1 cellular context compared by ENCODE assay signal in the genomic region with DNA sequence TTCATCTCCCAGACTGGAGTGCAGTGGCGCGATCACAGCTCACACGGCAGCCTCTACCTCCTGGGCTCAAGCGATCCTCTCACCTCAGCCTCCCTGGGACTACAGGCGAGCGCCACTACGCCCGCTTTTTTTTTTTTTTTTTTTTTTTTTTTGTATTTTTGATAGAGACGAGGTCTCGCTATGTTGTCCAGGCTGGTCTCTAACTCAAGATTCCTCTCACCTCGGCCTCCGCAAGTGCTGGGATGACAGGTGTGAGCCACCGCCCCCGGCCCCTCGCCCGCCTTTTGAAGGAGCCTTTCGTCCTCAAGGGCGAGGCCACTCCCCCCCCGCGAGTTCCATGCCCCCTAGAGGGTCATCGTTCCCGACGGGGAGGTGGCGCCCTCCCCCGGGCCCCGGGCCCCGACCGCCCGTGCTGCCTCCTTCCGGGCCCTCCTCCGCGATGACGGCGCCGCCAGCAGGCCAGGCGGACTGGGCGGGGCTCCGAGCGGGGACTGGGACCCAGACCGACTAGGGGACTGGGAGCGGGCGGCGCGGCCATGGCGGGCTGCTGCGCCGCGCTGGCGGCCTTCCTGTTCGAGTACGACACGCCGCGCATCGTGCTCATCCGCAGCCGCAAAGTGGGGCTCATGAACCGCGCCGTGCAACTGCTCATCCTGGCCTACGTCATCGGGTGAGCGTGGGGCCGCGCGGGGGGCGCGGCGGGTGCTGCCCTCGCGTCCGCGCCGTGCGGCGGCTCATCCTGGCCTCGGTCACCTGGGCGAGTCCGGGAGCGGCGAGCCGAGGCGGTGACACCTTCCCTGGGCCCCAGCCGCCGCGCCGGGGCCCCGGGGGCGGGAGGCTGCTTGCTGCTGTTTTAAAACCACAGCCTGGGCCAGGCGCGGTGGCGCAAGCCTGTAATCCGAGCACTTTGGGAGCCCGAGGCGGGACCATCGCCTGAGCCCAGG.
TF ChIP-seq lines count a peak whose summit lies in the region.

A gene with protein sequence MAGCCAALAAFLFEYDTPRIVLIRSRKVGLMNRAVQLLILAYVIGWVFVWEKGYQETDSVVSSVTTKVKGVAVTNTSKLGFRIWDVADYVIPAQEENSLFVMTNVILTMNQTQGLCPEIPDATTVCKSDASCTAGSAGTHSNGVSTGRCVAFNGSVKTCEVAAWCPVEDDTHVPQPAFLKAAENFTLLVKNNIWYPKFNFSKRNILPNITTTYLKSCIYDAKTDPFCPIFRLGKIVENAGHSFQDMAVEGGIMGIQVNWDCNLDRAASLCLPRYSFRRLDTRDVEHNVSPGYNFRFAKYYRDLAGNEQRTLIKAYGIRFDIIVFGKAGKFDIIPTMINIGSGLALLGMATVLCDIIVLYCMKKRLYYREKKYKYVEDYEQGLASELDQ (plus strand): TSS at position 501 of the 944 bp plus-strand sequence. CDS start 36 bp downstream, at position 537.

TF ChIP-seq in HepG2, 621 proteins besides CTCF, POLR2A, EP300 and RAD21 (continued from another document and continues in another):
- TF ChIP-seq ZNF687 (CRISPR knock-in tag; IDR thresholded peaks at IDR 0.05) (peak; percentile 91), ZBTB1 (CRISPR knock-in tag; IDR thresholded peaks at IDR 0.05; ENCODE audit: borderline replicate concordance) (no peak), CENPT (CRISPR knock-in tag; IDR thresholded peaks at IDR 0.05; ENCODE audit: low read depth) (no peak), ZNF784 (CRISPR knock-in tag; IDR thresholded peaks at IDR 0.05; ENCODE audit: borderline replicate concordance) (no peak), HDAC2 (CRISPR knock-in tag; IDR thresholded peaks at IDR 0.05) (peak; percentile 12; the same call in 1 of the 2 replicates), ZNF775 (CRISPR knock-in tag; IDR thresholded peaks at IDR 0.05; ENCODE audit: borderline replicate concordance) (no peak), TOPORS (CRISPR knock-in tag; IDR thresholded peaks at IDR 0.05) (peak; percentile 87), FUBP1 (CRISPR knock-in tag; IDR thresholded peaks at IDR 0.05; ENCODE audit: borderline replicate concordance) (0 out of 2 replicates have a peak, but pooled peaks have one; percentile 80), ZNF280B (CRISPR knock-in tag; IDR thresholded peaks at IDR 0.05; ENCODE audit: borderline replicate concordance) (no peak), ZFAT (CRISPR knock-in tag; conservative IDR thresholded peaks at IDR 0.05) (no peak), NR2F1 (CRISPR knock-in tag; IDR thresholded peaks at IDR 0.05) (no peak), SRY (CRISPR knock-in tag; IDR thresholded peaks at IDR 0.05) (peak; percentile 87), PAWR (CRISPR knock-in tag; IDR thresholded peaks at IDR 0.05; ENCODE audit: borderline replicate concordance) (no peak), BORCS8-MEF2B (CRISPR knock-in tag; IDR thresholded peaks at IDR 0.05) (peak; percentile 49; the same call in 1 of the 2 replicates), SP5 (CRISPR knock-in tag; IDR thresholded peaks at IDR 0.05; ENCODE audit: borderline replicate concordance, low read depth) (peak; percentile 64; the same call in 1 of the 2 replicates), ZNF816 (CRISPR knock-in tag; IDR thresholded peaks at IDR 0.05; ENCODE audit: borderline replicate concordance) (no peak), NCOA1 (CRISPR knock-in tag; IDR thresholded peaks at IDR 0.05) (0 out of 2 replicates have a peak, but pooled peaks have one; percentile 36), ZBTB39 (CRISPR knock-in tag; IDR thresholded peaks at IDR 0.05) (peak; percentile 52; the same call in 1 of the 2 replicates), STAG1 (CRISPR knock-in tag; IDR thresholded peaks at IDR 0.05) (peak; percentile 47), FOXO1 (CRISPR knock-in tag; IDR thresholded peaks at IDR 0.05) (peak; percentile 61), CBFB (CRISPR knock-in tag; IDR thresholded peaks at IDR 0.05) (peak; percentile 33; the same call in 1 of the 2 replicates), ZNF501 (CRISPR knock-in tag; IDR thresholded peaks at IDR 0.05) (no peak), ZNF234 (CRISPR knock-in tag; conservative IDR thresholded peaks at IDR 0.05) (peak; percentile 30; the same call in 1 of the 2 replicates), YEATS4 (CRISPR knock-in tag; IDR thresholded peaks at IDR 0.05; ENCODE audit: borderline replicate concordance) (peak; percentile 81; the same call in 1 of the 2 replicates), SP140L (CRISPR knock-in tag; IDR thresholded peaks at IDR 0.05; ENCODE audit: borderline replicate concordance) (no peak), ZNF17 (CRISPR knock-in tag; IDR thresholded peaks at IDR 0.05) (no peak), GTF2F1 (IDR thresholded peaks at IDR 0.05; ENCODE audit: low read length) (no peak)
- TF ChIP-seq, protein P1, sequence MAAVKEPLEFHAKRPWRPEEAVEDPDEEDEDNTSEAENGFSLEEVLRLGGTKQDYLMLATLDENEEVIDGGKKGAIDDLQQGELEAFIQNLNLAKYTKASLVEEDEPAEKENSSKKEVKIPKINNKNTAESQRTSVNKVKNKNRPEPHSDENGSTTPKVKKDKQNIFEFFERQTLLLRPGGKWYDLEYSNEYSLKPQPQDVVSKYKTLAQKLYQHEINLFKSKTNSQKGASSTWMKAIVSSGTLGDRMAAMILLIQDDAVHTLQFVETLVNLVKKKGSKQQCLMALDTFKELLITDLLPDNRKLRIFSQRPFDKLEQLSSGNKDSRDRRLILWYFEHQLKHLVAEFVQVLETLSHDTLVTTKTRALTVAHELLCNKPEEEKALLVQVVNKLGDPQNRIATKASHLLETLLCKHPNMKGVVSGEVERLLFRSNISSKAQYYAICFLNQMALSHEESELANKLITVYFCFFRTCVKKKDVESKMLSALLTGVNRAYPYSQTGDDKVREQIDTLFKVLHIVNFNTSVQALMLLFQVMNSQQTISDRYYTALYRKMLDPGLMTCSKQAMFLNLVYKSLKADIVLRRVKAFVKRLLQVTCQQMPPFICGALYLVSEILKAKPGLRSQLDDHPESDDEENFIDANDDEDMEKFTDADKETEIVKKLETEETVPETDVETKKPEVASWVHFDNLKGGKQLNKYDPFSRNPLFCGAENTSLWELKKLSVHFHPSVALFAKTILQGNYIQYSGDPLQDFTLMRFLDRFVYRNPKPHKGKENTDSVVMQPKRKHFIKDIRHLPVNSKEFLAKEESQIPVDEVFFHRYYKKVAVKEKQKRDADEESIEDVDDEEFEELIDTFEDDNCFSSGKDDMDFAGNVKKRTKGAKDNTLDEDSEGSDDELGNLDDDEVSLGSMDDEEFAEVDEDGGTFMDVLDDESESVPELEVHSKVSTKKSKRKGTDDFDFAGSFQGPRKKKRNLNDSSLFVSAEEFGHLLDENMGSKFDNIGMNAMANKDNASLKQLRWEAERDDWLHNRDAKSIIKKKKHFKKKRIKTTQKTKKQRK (IDR thresholded peaks at IDR 0.05; ENCODE audit: low read length): no peak
- TF ChIP-seq, protein P2, sequence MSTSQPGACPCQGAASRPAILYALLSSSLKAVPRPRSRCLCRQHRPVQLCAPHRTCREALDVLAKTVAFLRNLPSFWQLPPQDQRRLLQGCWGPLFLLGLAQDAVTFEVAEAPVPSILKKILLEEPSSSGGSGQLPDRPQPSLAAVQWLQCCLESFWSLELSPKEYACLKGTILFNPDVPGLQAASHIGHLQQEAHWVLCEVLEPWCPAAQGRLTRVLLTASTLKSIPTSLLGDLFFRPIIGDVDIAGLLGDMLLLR (CRISPR knock-in tag; IDR thresholded peaks at IDR 0.05): peak; percentile 65; the same call in 1 of the 2 replicates
- TF ChIP-seq, protein P3, sequence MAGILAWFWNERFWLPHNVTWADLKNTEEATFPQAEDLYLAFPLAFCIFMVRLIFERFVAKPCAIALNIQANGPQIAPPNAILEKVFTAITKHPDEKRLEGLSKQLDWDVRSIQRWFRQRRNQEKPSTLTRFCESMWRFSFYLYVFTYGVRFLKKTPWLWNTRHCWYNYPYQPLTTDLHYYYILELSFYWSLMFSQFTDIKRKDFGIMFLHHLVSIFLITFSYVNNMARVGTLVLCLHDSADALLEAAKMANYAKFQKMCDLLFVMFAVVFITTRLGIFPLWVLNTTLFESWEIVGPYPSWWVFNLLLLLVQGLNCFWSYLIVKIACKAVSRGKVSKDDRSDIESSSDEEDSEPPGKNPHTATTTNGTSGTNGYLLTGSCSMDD (CRISPR knock-in tag; IDR thresholded peaks at IDR 0.05): no peak; the same call in 1 of the 2 replicates
- TF ChIP-seq, protein P4, sequence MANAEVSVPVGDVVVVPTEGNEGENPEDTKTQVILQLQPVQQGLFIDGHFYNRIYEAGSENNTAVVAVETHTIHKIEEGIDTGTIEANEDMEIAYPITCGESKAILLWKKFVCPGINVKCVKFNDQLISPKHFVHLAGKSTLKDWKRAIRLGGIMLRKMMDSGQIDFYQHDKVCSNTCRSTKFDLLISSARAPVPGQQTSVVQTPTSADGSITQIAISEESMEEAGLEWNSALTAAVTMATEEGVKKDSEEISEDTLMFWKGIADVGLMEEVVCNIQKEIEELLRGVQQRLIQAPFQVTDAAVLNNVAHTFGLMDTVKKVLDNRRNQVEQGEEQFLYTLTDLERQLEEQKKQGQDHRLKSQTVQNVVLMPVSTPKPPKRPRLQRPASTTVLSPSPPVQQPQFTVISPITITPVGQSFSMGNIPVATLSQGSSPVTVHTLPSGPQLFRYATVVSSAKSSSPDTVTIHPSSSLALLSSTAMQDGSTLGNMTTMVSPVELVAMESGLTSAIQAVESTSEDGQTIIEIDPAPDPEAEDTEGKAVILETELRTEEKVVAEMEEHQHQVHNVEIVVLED (CRISPR knock-in tag; IDR thresholded peaks at IDR 0.05; ENCODE audit: borderline replicate concordance): peak; percentile 66
